2 cellular contexts compared by ENCODE assay signal in genomic region chr1:177873238-177873637, GRCh38.
A peak's percentile ranks its signal among the peaks of the same experiment; 100 is the strongest.
TF ChIP-seq lines count a peak whose summit lies in the region.

No MANE protein-coding gene starts in this region.

TF ChIP-seq in IMR-90, 13 proteins besides CTCF, POLR2A, EP300 and RAD21 (continued from another document):
- TF ChIP-seq BHLHE40 (IDR thresholded peaks at IDR 0.05; ENCODE audit: low read depth, low read length) (peak; percentile 53), FOS (IDR thresholded peaks at IDR 0.05; ENCODE audit: low read depth, low read length) (peak; percentile 82; the same call in 1 of the 2 replicates), MAFK (IDR thresholded peaks at IDR 0.05; ENCODE audit: low read depth, low read length) (no peak), SMC3 (IDR thresholded peaks at IDR 0.05; ENCODE audit: low read depth, low read length) (no peak), RFX5 (IDR thresholded peaks at IDR 0.05; ENCODE audit: low read depth, low read length) (no peak)
- TF ChIP-seq, protein P1, sequence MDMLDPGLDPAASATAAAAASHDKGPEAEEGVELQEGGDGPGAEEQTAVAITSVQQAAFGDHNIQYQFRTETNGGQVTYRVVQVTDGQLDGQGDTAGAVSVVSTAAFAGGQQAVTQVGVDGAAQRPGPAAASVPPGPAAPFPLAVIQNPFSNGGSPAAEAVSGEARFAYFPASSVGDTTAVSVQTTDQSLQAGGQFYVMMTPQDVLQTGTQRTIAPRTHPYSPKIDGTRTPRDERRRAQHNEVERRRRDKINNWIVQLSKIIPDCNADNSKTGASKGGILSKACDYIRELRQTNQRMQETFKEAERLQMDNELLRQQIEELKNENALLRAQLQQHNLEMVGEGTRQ (IDR thresholded peaks at IDR 0.05; ENCODE audit: low read depth, low read length): no peak
- TF ChIP-seq, protein P2, sequence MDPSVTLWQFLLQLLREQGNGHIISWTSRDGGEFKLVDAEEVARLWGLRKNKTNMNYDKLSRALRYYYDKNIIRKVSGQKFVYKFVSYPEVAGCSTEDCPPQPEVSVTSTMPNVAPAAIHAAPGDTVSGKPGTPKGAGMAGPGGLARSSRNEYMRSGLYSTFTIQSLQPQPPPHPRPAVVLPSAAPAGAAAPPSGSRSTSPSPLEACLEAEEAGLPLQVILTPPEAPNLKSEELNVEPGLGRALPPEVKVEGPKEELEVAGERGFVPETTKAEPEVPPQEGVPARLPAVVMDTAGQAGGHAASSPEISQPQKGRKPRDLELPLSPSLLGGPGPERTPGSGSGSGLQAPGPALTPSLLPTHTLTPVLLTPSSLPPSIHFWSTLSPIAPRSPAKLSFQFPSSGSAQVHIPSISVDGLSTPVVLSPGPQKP (IDR thresholded peaks at IDR 0.05; ENCODE audit: borderline replicate concordance, low read depth, low read length): no peak

TF ChIP-seq in HepG2, 621 proteins besides CTCF, POLR2A, EP300 and RAD21 (continued from another document):
- TF ChIP-seq, protein P3, sequence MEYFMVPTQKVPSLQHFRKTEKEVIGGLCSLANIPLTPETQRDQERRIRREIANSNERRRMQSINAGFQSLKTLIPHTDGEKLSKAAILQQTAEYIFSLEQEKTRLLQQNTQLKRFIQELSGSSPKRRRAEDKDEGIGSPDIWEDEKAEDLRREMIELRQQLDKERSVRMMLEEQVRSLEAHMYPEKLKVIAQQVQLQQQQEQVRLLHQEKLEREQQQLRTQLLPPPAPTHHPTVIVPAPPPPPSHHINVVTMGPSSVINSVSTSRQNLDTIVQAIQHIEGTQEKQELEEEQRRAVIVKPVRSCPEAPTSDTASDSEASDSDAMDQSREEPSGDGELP (IDR thresholded peaks at IDR 0.05; ENCODE audit: borderline replicate concordance, low read depth): 0 out of 2 replicates have a peak, but pooled peaks have one; percentile 25
- TF ChIP-seq ZBTB14 (CRISPR knock-in tag; IDR thresholded peaks at IDR 0.05): no peak
